ENCODE assay signal across 21 cellular contexts in the genomic region with DNA sequence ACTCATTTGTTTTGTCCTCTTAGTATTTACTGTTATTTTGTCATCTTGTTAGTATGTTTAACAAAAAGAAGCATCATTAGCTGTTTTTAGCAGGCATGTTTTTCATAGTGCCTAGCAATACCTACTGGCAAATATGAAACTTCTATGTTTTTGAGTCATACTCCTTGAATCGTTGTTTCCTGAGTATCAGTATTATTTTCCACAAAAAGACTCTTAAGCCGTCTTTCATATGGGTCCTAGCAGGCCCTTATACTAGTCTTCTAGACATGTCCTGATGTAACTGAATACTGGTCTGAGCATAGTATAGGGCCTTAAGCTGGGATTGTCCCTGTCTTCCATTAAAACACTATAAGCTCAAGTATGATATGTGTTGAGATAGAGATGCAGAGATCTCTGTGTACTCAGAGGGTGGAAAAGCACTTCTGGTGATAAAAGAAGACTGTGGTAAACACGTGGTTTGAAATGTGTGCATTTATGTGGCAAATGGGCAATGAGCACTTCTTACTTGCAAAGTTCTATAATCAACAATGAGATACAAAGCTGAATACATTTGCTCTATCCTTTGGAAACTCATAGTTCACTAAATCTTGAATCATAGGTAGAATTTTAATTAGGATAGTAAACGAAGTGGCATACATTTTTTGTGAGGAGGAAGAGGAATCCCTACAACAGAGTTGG.
"Had no signal": no experiment of that assay in that cellular context is flagged by ENCODE, and none has a peak within 500 bp of the region (broad histone marks: within the 10 kb centered on the region; RNA-seq: fewer than 3 reads in every experiment).

No MANE protein-coding gene starts in this region.

- H3K36me3 Mint-ChIP-seq: activated naive CD8-positive, alpha-beta T cell treated with anti-CD3 and anti-CD28 coated beads, Interleukin-2, amount 10 ng/mL, durations not matched to agents 7 days and 5 days; brain; immature natural killer cell had no signal

- H3K9me3 ChIP-seq: left ventricle myocardium inferior, suprapubic skin, transverse colon, vagina had no signal

- H3K27me3 ChIP-seq: suprapubic skin, transverse colon, vagina had no signal

- H3K9me3 Mint-ChIP-seq: brain; effector memory CD8-positive, alpha-beta T cell; nephron had no signal

- H3K27me3 Mint-ChIP-seq: brain; effector memory CD8-positive, alpha-beta T cell had no signal

- H3K4me1 ChIP-seq: left ventricle myocardium inferior, suprapubic skin, transverse colon, vagina had no signal

- H3K36me3 ChIP-seq: left ventricle myocardium inferior, suprapubic skin, transverse colon, vagina had no signal

- H3K4me3 ChIP-seq: left ventricle myocardium inferior, suprapubic skin, transverse colon, vagina had no signal

- H3K4me3 Mint-ChIP-seq: activated naive CD8-positive, alpha-beta T cell treated with anti-CD3 and anti-CD28 coated beads, Interleukin-2, amount 10 ng/mL, durations not matched to agents 7 days and 5 days; brain; effector memory CD8-positive, alpha-beta T cell; immature natural killer cell; nephron had no signal

- H3K27ac ChIP-seq: left ventricle myocardium inferior, suprapubic skin, transverse colon, vagina had no signal

- H3K27ac Mint-ChIP-seq: activated naive CD8-positive, alpha-beta T cell treated with anti-CD3 and anti-CD28 coated beads, Interleukin-2, amount 10 ng/mL, durations not matched to agents 7 days and 5 days; brain; effector memory CD8-positive, alpha-beta T cell; immature natural killer cell; nephron had no signal

- ATAC-seq: effector memory CD8-positive, alpha-beta T cell had no signal

- DNase-seq: activated CD4-positive, alpha-beta T cell treated with anti-CD3 and anti-CD28 coated beads, Interleukin-2, amount 50 U/mL, for 48 hours; activated naive CD8-positive, alpha-beta T cell treated with anti-CD3 and anti-CD28 coated beads, Interleukin-2, amount 10 ng/mL, durations not matched to agents 7 days and 5 days; anterior cingulate cortex; caudate nucleus; effector memory CD8-positive, alpha-beta T cell; immature natural killer cell; kidney glomerular epithelial cell; left ventricle myocardium inferior; mammary epithelial cell; midbrain; occipital lobe; posterior cingulate gyrus; retina; stimulated activated CD8-positive, alpha-beta memory T cell treated with anti-CD3 and anti-CD28 coated beads, Interleukin-4, amount 100 ng/mL, for 48 hours; stimulated activated naive CD4-positive, alpha-beta T cell treated with Interleukin-2 at 50 U/mL for 16 hours; T-helper 9 cell; transverse colon had no signal
